ENCODE assay signal across 1 cellular context in the genomic region with DNA sequence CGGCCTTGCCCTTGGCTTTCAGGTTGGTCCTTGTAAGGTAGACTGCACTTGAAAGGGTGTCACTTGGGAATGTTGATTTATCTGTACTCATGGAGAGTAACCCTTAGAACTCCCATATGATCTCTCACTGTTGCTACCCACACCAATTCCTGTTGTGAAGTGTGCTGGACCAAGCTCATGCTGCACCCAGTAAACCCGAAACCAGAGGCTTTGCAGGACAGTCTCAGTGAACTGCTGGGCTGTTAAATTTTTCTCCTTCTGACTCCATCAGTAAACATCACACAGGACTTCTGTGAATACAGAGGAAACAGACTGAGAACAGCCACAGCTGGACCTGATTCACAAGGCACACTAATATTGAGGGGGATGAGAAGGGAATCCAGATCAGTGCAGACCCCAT.
TF ChIP-seq lines count a peak whose summit lies in the region.

No MANE protein-coding gene starts in this region.

TF ChIP-seq in SK-N-SH, 30 proteins besides CTCF, POLR2A, EP300 and RAD21 (continued from another document):
- TF ChIP-seq, protein P1, sequence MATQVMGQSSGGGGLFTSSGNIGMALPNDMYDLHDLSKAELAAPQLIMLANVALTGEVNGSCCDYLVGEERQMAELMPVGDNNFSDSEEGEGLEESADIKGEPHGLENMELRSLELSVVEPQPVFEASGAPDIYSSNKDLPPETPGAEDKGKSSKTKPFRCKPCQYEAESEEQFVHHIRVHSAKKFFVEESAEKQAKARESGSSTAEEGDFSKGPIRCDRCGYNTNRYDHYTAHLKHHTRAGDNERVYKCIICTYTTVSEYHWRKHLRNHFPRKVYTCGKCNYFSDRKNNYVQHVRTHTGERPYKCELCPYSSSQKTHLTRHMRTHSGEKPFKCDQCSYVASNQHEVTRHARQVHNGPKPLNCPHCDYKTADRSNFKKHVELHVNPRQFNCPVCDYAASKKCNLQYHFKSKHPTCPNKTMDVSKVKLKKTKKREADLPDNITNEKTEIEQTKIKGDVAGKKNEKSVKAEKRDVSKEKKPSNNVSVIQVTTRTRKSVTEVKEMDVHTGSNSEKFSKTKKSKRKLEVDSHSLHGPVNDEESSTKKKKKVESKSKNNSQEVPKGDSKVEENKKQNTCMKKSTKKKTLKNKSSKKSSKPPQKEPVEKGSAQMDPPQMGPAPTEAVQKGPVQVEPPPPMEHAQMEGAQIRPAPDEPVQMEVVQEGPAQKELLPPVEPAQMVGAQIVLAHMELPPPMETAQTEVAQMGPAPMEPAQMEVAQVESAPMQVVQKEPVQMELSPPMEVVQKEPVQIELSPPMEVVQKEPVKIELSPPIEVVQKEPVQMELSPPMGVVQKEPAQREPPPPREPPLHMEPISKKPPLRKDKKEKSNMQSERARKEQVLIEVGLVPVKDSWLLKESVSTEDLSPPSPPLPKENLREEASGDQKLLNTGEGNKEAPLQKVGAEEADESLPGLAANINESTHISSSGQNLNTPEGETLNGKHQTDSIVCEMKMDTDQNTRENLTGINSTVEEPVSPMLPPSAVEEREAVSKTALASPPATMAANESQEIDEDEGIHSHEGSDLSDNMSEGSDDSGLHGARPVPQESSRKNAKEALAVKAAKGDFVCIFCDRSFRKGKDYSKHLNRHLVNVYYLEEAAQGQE (IDR thresholded peaks at IDR 0.05; ENCODE audit: low read depth, low read length), result no peak
- TF ChIP-seq ELF1 (IDR thresholded peaks at IDR 0.05) (no peak), CHD2 (IDR thresholded peaks at IDR 0.05; ENCODE audit: low read length, partially characterized antibody) (no peak), EZH2phosphoT487 (IDR thresholded peaks at IDR 0.05; ENCODE audit: borderline replicate concordance, low read depth) (no peak), NFIC (IDR thresholded peaks at IDR 0.05; ENCODE audit: borderline replicate concordance) (no peak)
- TF ChIP-seq, protein P2, sequence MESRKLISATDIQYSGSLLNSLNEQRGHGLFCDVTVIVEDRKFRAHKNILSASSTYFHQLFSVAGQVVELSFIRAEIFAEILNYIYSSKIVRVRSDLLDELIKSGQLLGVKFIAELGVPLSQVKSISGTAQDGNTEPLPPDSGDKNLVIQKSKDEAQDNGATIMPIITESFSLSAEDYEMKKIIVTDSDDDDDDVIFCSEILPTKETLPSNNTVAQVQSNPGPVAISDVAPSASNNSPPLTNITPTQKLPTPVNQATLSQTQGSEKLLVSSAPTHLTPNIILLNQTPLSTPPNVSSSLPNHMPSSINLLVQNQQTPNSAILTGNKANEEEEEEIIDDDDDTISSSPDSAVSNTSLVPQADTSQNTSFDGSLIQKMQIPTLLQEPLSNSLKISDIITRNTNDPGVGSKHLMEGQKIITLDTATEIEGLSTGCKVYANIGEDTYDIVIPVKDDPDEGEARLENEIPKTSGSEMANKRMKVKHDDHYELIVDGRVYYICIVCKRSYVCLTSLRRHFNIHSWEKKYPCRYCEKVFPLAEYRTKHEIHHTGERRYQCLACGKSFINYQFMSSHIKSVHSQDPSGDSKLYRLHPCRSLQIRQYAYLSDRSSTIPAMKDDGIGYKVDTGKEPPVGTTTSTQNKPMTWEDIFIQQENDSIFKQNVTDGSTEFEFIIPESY (IDR thresholded peaks at IDR 0.05; ENCODE audit: borderline replicate concordance, low read depth), result no peak
